ENCODE assay signal across 24 cellular contexts in the genomic region with DNA sequence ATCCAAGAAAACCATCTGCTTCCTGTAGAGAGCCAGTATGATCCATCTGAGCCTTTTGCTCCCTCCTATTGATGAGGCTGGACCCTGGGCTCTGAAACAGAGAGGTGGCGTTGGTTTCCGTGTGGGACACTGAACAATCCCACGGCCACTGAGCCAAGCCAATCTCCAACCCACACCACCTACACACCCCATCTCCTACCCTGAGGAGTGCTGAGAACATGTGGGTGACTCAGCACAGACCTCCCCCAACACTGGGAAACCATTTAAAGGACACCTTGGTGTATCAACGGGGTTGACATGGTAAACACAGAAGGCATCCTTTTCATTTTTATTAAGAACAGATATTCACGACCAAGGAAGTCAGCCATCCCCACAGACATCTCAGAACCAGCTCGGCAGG.
"Had no signal": no experiment of that assay in that cellular context is flagged by ENCODE, and none has a peak within 500 bp of the region (broad histone marks: within the 10 kb centered on the region; RNA-seq: fewer than 3 reads in every experiment).

No MANE protein-coding gene starts in this region.

- H3K27me3 ChIP-seq: ascending aorta, breast epithelium, dorsolateral prefrontal cortex, foreskin keratinocyte, gastrocnemius medialis, heart left ventricle had no signal

- H3K9me3 ChIP-seq: ascending aorta, gastrocnemius medialis had no signal

- DNase-seq: activated CD4-positive, alpha-beta memory T cell treated with anti-CD3 and anti-CD28 coated beads for 36 hours; activated CD4-positive, alpha-beta T cell treated with anti-CD3 and anti-CD28 coated beads for 36 hours; activated CD4-positive, alpha-beta T cell treated with anti-CD3 and anti-CD28 coated beads, Interleukin-2, amount 10 ng/mL, durations not matched to agents 24 days and 14 days; activated CD4-positive, CD25-positive, alpha-beta regulatory T cell; activated CD4-positive, CD25-positive, alpha-beta regulatory T cell treated with anti-CD3 and anti-CD28 coated beads, Interleukin-2, amount 50 U/mL, for 72 hours; activated CD8-positive, alpha-beta memory T cell treated with anti-CD3 and anti-CD28 coated beads, Interleukin-2, amount 10 ng/mL, durations not matched to agents 7 days and 5 days; activated CD8-positive, alpha-beta memory T cell treated with anti-CD3 and anti-CD28 coated beads, Interleukin-2, amount 50 U/mL, for 4 hours; activated CD8-positive, alpha-beta T cell treated with anti-CD3 and anti-CD28 coated beads, Interleukin-2, amount 10 ng/mL, durations not matched to agents 7 days and 5 days; activated effector memory CD4-positive, alpha-beta T cell treated with anti-CD3 and anti-CD28 coated beads, Interleukin-2, amount 50 U/mL, for 16 hours; activated naive CD4-positive, alpha-beta T cell treated with anti-CD3 and anti-CD28 coated beads, Interleukin-2, amount 10 ng/mL, durations not matched to agents 7 days and 5 days; activated naive CD8-positive, alpha-beta T cell treated with anti-CD3 and anti-CD28 coated beads, Interleukin-2, amount 10 ng/mL, durations not matched to agents 7 days and 5 days; activated T-cell treated with anti-CD3 and anti-CD28 coated beads, Interleukin-2, amount 50 U/mL, for 1 hour; activated T-cell treated with anti-CD3 and anti-CD28 coated beads, Interleukin-2, amount 50 U/mL, for 48 hours; dorsolateral prefrontal cortex; effector memory CD4-positive, alpha-beta T cell; endodermal cell; foreskin keratinocyte; gastrocnemius medialis; glutamatergic neuron; heart left ventricle; T-helper 2 cell had no signal

- H3K36me3 ChIP-seq: ascending aorta, breast epithelium, gastrocnemius medialis, heart left ventricle had no signal

- H3K4me3 ChIP-seq: ascending aorta, breast epithelium, coronary artery, dorsolateral prefrontal cortex, gastrocnemius medialis, heart left ventricle had no signal

- H3K4me1 ChIP-seq: ascending aorta, breast epithelium, foreskin keratinocyte, gastrocnemius medialis, heart left ventricle had no signal

- H3K27ac ChIP-seq: ascending aorta, breast epithelium, coronary artery, dorsolateral prefrontal cortex, foreskin keratinocyte, gastrocnemius medialis, heart left ventricle had no signal
